Comparison of ENCODE assay signal across 1 cellular context in genomic region chr10:116201011-116201410, GRCh38.
TF ChIP-seq lines count a peak whose summit lies in the region.

No MANE protein-coding gene starts in this region.

TF ChIP-seq in HepG2, 621 proteins besides CTCF, POLR2A, EP300 and RAD21:
- no peak for TF ChIP-seq ZNF639 (CRISPR knock-in tag; conservative IDR thresholded peaks at IDR 0.05)
